ENCODE assay signal across 1 cellular context in the genomic region with DNA sequence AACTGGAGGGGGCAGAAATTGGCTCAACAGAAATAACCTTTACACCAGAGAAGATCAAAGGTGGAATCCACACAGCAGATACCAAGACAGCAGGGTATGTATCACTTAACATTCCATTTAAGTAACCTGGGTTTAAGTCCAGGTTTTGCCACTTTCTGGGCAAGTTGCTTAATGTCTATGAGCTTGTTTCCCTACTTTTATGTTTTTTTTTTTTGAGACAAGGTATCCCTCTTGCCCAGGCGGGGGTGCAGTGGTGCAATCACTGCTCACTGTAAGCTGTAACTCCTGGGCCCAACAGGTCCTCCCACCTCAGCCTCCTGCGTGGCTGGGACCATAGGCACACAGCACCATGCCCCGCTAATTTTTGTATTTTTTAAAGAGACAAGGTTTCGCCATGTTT.
TF ChIP-seq lines count a peak whose summit lies in the region.

No MANE protein-coding gene starts in this region.

TF ChIP-seq in GM23338, 12 proteins besides CTCF, POLR2A, EP300 and RAD21 (continued from another document):
- TF ChIP-seq REST (IDR thresholded peaks at IDR 0.05; ENCODE audit: unreplicated experiment) (no peak), STAT1 (IDR thresholded peaks at IDR 0.05; ENCODE audit: unreplicated experiment) (no peak), POLR2AphosphoS5 (IDR thresholded peaks at IDR 0.05; ENCODE audit: low read depth) (no peak)
